In the genomic region with DNA sequence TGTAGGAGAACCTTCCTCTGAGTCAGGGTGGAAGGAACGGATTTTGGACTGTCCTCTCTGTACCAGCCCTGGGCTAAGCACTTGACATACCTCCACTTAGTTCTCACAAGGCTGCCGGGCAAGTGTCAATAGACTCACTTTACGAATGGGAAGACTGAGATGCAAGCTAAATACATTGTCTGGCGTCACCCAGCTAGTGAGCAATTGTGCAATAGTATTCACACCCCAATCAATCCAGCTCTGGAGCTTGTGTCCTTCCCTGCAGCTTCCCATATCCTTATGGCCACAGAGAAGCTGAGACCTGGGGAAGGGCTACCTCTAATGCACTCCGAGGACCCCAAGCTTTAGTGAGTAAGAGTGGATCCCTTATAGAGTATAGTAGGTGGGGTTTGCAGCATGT, we compare ENCODE assay signal across 37 cellular contexts. TPM values are rescaled to one million over a fixed set of nuclear protein-coding genes. Genes with fewer than 3 reads are reported as not detected.
"Had no signal": no experiment of that assay in that cellular context is flagged by ENCODE, and none has a peak within 500 bp of the region (broad histone marks: within the 10 kb centered on the region; RNA-seq: fewer than 3 reads in every experiment).

No MANE protein-coding gene starts in this region.

- ATAC-seq: activated naive CD4-positive, alpha-beta T cell treated with anti-CD3 and anti-CD28 coated beads, Interleukin-2, amount 50 U/mL, for 72 hours; activated naive CD8-positive, alpha-beta T cell treated with anti-CD3 and anti-CD28 coated beads, Interleukin-2, amount 50 U/mL, for 24 hours; activated T-cell treated with anti-CD3 and anti-CD28 coated beads, Interleukin-2, amount 50 U/mL, for 4 hours; activated T-cell treated with anti-CD3 and anti-CD28 coated beads, Interleukin-2, amount 50 U/mL, for 72 hours; activated T-helper 17 cell treated with anti-CD3 and anti-CD28 coated beads, Interleukin-2, amount 50 U/mL, for 72 hours; body of pancreas had no signal

- H3K4me1 ChIP-seq: adrenal gland, ascending aorta, body of pancreas, breast epithelium had no signal

- H3K27ac ChIP-seq: adrenal gland, ascending aorta, body of pancreas, brain microvascular endothelial cell, breast epithelium, cardiac muscle cell had no signal

- DNase-seq: activated effector memory CD4-positive, alpha-beta T cell treated with anti-CD3 and anti-CD28 coated beads, Interleukin-2, amount 50 U/mL, for 16 hours; activated effector memory CD4-positive, alpha-beta T cell treated with Interleukin-2 at 50 U/mL for 16 hours; activated gamma-delta T cell; activated gamma-delta T cell treated with Interleukin-2 at 50 U/mL for 16 hours; activated naive CD4-positive, alpha-beta T cell; activated naive CD4-positive, alpha-beta T cell treated with anti-CD3 and anti-CD28 coated beads for 36 hours; activated naive CD4-positive, alpha-beta T cell treated with anti-CD3 and anti-CD28 coated beads, Interleukin-2, amount 10 ng/mL, durations not matched to agents 7 days and 5 days; activated naive CD4-positive, alpha-beta T cell treated with anti-CD3 and anti-CD28 coated beads, Interleukin-2, amount 50 U/mL, for 16 hours; activated naive CD4-positive, alpha-beta T cell treated with Interleukin-2 at 50 U/mL for 16 hours; activated naive CD8-positive, alpha-beta T cell treated with anti-CD3 and anti-CD28 coated beads for 36 hours; activated naive CD8-positive, alpha-beta T cell treated with anti-CD3 and anti-CD28 coated beads, Interleukin-2, amount 10 ng/mL, durations not matched to agents 7 days and 5 days; activated naive CD8-positive, alpha-beta T cell treated with anti-CD3 and anti-CD28 coated beads, Interleukin-2, amount 50 U/mL, for 24 hours; activated T-cell treated with anti-CD3 and anti-CD28 coated beads, Interleukin-2, amount 50 U/mL, for 24 hours; activated T-cell treated with anti-CD3 and anti-CD28 coated beads, Interleukin-2, amount 50 U/mL, for 4 hours; activated T-cell treated with anti-CD3 and anti-CD28 coated beads, Interleukin-2, amount 50 U/mL, for 48 hours; activated T-cell treated with anti-CD3 and anti-CD28 coated beads, Interleukin-2, amount 50 U/mL, for 72 hours; adrenal gland; amniotic stem cell; amygdala; anterior cingulate cortex; aorta; body of pancreas; brain microvascular endothelial cell; caudate nucleus; central memory CD4-positive, alpha-beta T cell; cerebellar nuclear complex had no signal

- H3K36me3 ChIP-seq: adrenal gland, ascending aorta, brain microvascular endothelial cell, breast epithelium, cardiac muscle cell had no signal

- H3K9me3 ChIP-seq: adrenal gland, ascending aorta, body of pancreas, breast epithelium had no signal

- H3K4me3 ChIP-seq: adrenal gland, ascending aorta, body of pancreas, breast epithelium, cardiac muscle cell had no signal

- FAIRE-seq: astrocyte, bronchial epithelial cell had no signal

- H3K27me3 ChIP-seq: adrenal gland, ascending aorta, body of pancreas, brain microvascular endothelial cell, breast epithelium had no signal

RNA-seq across cellular contexts. Expression of gene SLC6A2, which starts 39.8 kb away (rescaled TPM):
- total RNA-seq: activated naive CD4-positive, alpha-beta T cell treated with anti-CD3 and anti-CD28 coated beads for 36 hours; activated naive CD4-positive, alpha-beta T cell treated with anti-CD3 and anti-CD28 coated beads, Interleukin-2, amount 50 U/mL, for 72 hours; activated naive CD8-positive, alpha-beta T cell treated with anti-CD3 and anti-CD28 coated beads for 36 hours; activated naive CD8-positive, alpha-beta T cell treated with anti-CD3 and anti-CD28 coated beads, Interleukin-2, amount 10 ng/mL, durations not matched to agents 7 days and 5 days; activated T-cell treated with anti-CD3 and anti-CD28 coated beads, Interleukin-2, amount 50 U/mL, for 4 hours; activated T-cell treated with anti-CD3 and anti-CD28 coated beads, Interleukin-2, amount 50 U/mL, for 72 hours; activated T-helper 1 cell treated with anti-CD3 and anti-CD28 coated beads, Interleukin-12 subunit alpha, Interleukin-12 subunit beta, Interleukin-2, Interleukin-4 antibody, amounts not matched to agents 30 ng/mL and 10 ng/mL and 1 ng/mL, durations not matched to agents 14 hours and 24 hours and 36 hours; activated T-helper 17 cell treated with anti-CD3 and anti-CD28 coated beads, Interleukin-2, amount 50 U/mL, for 72 hours; activated T-helper 2 cell treated with anti-CD3 and anti-CD28 coated beads, Interferon-gamma antibody, Interleukin-2, Interleukin-4, amounts not matched to agents 10 μg/mL and 5 μg/mL and 100 μg/mL, durations not matched to agents 14 hours and 24 hours and 36 hours; ascending aorta; astrocyte; body of pancreas; cardiac septum; chondrocyte had no signal
